Comparison of ENCODE assay signal across 17 cellular contexts in the genomic region with DNA sequence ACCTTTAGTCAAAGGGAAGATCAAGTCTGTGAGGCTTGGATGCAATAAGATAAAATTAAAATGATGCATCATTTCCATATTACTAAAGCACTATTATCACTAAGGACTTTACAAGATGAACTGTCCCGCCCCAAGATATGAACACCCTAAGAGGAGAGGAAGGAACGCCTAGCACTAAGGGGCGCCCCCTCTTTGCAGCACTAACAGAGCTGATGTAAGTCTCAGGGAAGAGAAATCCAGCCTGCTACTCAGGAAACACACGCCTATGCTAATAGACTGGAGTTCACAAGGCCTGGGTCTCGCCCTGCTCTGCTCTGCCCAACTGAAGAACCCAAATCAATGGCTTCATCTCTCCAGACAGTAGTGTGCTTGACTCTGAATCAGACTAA. TPM values are rescaled to one million over a fixed set of nuclear protein-coding genes. Genes with fewer than 3 reads are reported as not detected.
A peak's percentile ranks its signal among the peaks of the same experiment; 100 is the strongest.
DNase-seq lines count a peak whose midpoint lies in the region; ATAC-seq and TF ChIP-seq lines count a peak whose summit lies in the region.
"Had no signal": no experiment of that assay in that cellular context is flagged by ENCODE, and none has a peak within 500 bp of the region (broad histone marks: within the 10 kb centered on the region; RNA-seq: fewer than 3 reads in every experiment).

No MANE protein-coding gene starts in this region.

- no peak overlapping the region for H3K4me3 ChIP-seq in left ventricle myocardium inferior
- H3K4me3 ChIP-seq in mammary epithelial cell (replicated peaks in 1 of 3; ENCODE audit: insufficient read depth in 1 of 3, low read depth in 2 of 3, low read length in 3 of 3): no peak overlapping the region
- no peak overlapping the region for H3K4me3 ChIP-seq in gastrocnemius medialis
- H3K4me3 ChIP-seq: HAP-1 had no signal

- H3K9me3 ChIP-seq in left ventricle myocardium inferior (replicated peaks) (no peaks in the 10 kb centered on the region), mammary epithelial cell (replicated peaks; ENCODE audit: insufficient read depth, low read length) (no peaks in the 10 kb centered on the region), gastrocnemius medialis (no peaks in the 10 kb centered on the region)
- H3K9me3 ChIP-seq: HAP-1 had no signal

- intact Hi-C loops in left ventricle myocardium inferior (cut with micrococcal nuclease): loop anchor here (10.0 kb wide), 1 partner anchor 93 kb away; the partner anchor contains the start of gene GALNT1
- intact Hi-C loops in Right ventricle myocardium inferior (cut with DNase I): loop anchor here (10.0 kb wide), 1 partner anchor 203 kb away; no protein-coding TSS in a partner anchor
- intact Hi-C loops in mammary epithelial cell (cut with micrococcal nuclease): no loop called here
- intact Hi-C loops in gastrocnemius medialis (cut with DNase I; ENCODE audit: low total_unique reads): no loop called here

- dilution Hi-C loops in mammary epithelial cell (cut with HindIII; ENCODE audit: low sequenced_read_pairs): no loop called here

- DNase-seq in left ventricle myocardium inferior: no peak
- no peak for DNase-seq in Right ventricle myocardium inferior (ENCODE audit: missing footprints)
- no peak for DNase-seq in mammary epithelial cell
- peak; percentile 38 for DNase-seq in iPS-NIHi7 (ENCODE audit: extremely low spot score)
- DNase-seq in AML-193 (lab: John Stamatoyannopoulos, UW): no peak
- no peak for DNase-seq in T-helper 2 cell treated with Interferon-gamma antibody and Interleukin-4, amounts not matched to agents 5 μg/mL and 100 μg/mL, for 36 hours (ENCODE audit: low spot score)
- no peak for DNase-seq in gastrocnemius medialis
- DNase-seq: activated CD8-positive, alpha-beta memory T cell treated with anti-CD3 and anti-CD28 coated beads, Interleukin-2, amount 50 U/mL, for 4 hours; DMS53; hypothalamus; midbrain; NCI-H526 treated with DMSO at 0.1 percent for 48 hours; stimulated activated CD4-positive, alpha-beta T cell treated with anti-CD3 and anti-CD28 coated beads, Interleukin-2, amount 100 ng/mL, for 48 hours; stimulated activated naive CD4-positive, alpha-beta T cell had no signal

- H3K4me1 Mint-ChIP-seq in T-helper 2 cell treated with Interferon-gamma antibody and Interleukin-4, amounts not matched to agents 5 μg/mL and 100 μg/mL, for 36 hours (ENCODE audit: low read depth): peaks cover 16% of the 10 kb centered on the region

- in situ Hi-C loops in mammary epithelial cell (cut with MboI; ENCODE audit: low sequenced_read_pairs in 2 of 2): no loop called here
- in situ Hi-C loops in gastrocnemius medialis (cut with MboI; ENCODE audit: low sequenced_read_pairs in 4 of 4): loop anchor here in 1 of 4 donors (10.0 kb wide), 1 partner anchor 93 kb away; the partner anchor contains the start of gene GALNT1

- no peak for TF ChIP-seq POLR2A in gastrocnemius medialis (IDR thresholded peaks at IDR 0.05)

- H3K36me3 ChIP-seq in left ventricle myocardium inferior: no peaks in the 10 kb centered on the region
- H3K36me3 ChIP-seq in mammary epithelial cell (ENCODE audit: insufficient read depth, low read length): no peaks in the 10 kb centered on the region
- no peaks in the 10 kb centered on the region for H3K36me3 ChIP-seq in gastrocnemius medialis
- H3K36me3 ChIP-seq: HAP-1 had no signal

- peak overlapping the region; percentile 66 for H3K27ac ChIP-seq in left ventricle myocardium inferior (replicated peaks)
- H3K27ac ChIP-seq in mammary epithelial cell (ENCODE audit: insufficient read depth, low read depth, low read length): no peak overlapping the region
- no peak overlapping the region for H3K27ac ChIP-seq in gastrocnemius medialis

- WGBS in mammary epithelial cell (ENCODE audit: low coverage, missing lambda C conversion rate): 100% methylated on average over 5 of the region's 5 CpGs

- no peak overlapping the region for H3K4me2 ChIP-seq in mammary epithelial cell (ENCODE audit: insufficient read depth, low read depth, low read length)

- ATAC-seq in Right ventricle myocardium inferior (no peak), HG02970 (IDR thresholded peaks at IDR 0.05; ENCODE audit: low FRiP score, unreplicated experiment) (no peak), gastrocnemius medialis (no peak)

- H3K4me1 ChIP-seq in left ventricle myocardium inferior (peaks cover 48% of the 10 kb centered on the region), mammary epithelial cell (ENCODE audit: insufficient read depth, low read length) (peaks cover 14% of the 10 kb centered on the region), gastrocnemius medialis (peaks cover 7 to 17% of the 10 kb centered on the region in 2 donors)

- no peaks in the 10 kb centered on the region for H4K20me1 ChIP-seq in mammary epithelial cell (ENCODE audit: insufficient read depth, low read length)

- TF ChIP-seq CTCF in left ventricle myocardium inferior (IDR thresholded peaks at IDR 0.05; ENCODE audit: borderline replicate concordance) (no peak), mammary epithelial cell (conservative IDR thresholded peaks at IDR 0.05 in 1 of 2, IDR thresholded peaks at IDR 0.05 in 1 of 2; ENCODE audit: extremely low read depth in 1 of 2, insufficient read depth in 1 of 2, low read depth in 1 of 2, low read length in 2 of 2) (no peak), gastrocnemius medialis (IDR thresholded peaks at IDR 0.05 in 4 of 5, conservative IDR thresholded peaks at IDR 0.05 in 1 of 5) (no peak)

- H3K9ac ChIP-seq in mammary epithelial cell (ENCODE audit: insufficient read depth, low read length): peak overlapping the region; percentile 21

- peaks cover 81% of the 10 kb centered on the region for H3K79me2 ChIP-seq in mammary epithelial cell (ENCODE audit: insufficient read depth, low read length)

- H3K27me3 ChIP-seq in left ventricle myocardium inferior (ENCODE audit: low read depth) (no peaks in the 10 kb centered on the region), mammary epithelial cell (ENCODE audit: insufficient read depth, low read length) (no peaks in the 10 kb centered on the region), gastrocnemius medialis (no peaks in the 10 kb centered on the region)

- CTCF ChIA-PET in mammary epithelial cell (lab: Charles Lee; ENCODE audit: low non-redundant PET): no interaction called here

- H3K27ac Mint-ChIP-seq in T-helper 2 cell treated with Interferon-gamma antibody and Interleukin-4, amounts not matched to agents 5 μg/mL and 100 μg/mL, for 36 hours: no peak overlapping the region
- H3K27ac Mint-ChIP-seq: IgD-negative memory B cell had no signal

- H3K27me3 Mint-ChIP-seq in T-helper 2 cell treated with Interferon-gamma antibody and Interleukin-4, amounts not matched to agents 5 μg/mL and 100 μg/mL, for 36 hours (ENCODE audit: low read depth): no peaks in the 10 kb centered on the region
- H3K27me3 Mint-ChIP-seq: IgD-negative memory B cell had no signal

- BruUV-seq in mammary epithelial cell (replicated peaks; lab: Mats Ljungman, UMichigan): no TSS peak

- H3K9me3 Mint-ChIP-seq in T-helper 2 cell treated with Interferon-gamma antibody and Interleukin-4, amounts not matched to agents 5 μg/mL and 100 μg/mL, for 36 hours: no peaks in the 10 kb centered on the region
- H3K9me3 Mint-ChIP-seq: IgD-negative memory B cell had no signal

- H3K36me3 Mint-ChIP-seq in T-helper 2 cell treated with Interferon-gamma antibody and Interleukin-4, amounts not matched to agents 5 μg/mL and 100 μg/mL, for 36 hours (ENCODE audit: low read depth): peaks cover 5% of the 10 kb centered on the region

- no peak overlapping the region for H3K4me3 Mint-ChIP-seq in T-helper 2 cell treated with Interferon-gamma antibody and Interleukin-4, amounts not matched to agents 5 μg/mL and 100 μg/mL, for 36 hours

- H2AFZ ChIP-seq in mammary epithelial cell (ENCODE audit: low read depth, low read length): no peak overlapping the region

RNA-seq across cellular contexts. Expression of gene INO80C, which starts 6.1 kb away (rescaled TPM):
- total RNA-seq in left ventricle myocardium inferior: 20.3 TPM
- total RNA-seq in Right ventricle myocardium inferior: 21.3 TPM
- 10 to 100 TPM in 1 of 2 donors, 1 to 10 TPM in 1; 7.2 to 46.5 TPM for total RNA-seq in mammary epithelial cell
- polyA plus RNA-seq in mammary epithelial cell: 42.5 TPM
- polyA minus RNA-seq in mammary epithelial cell: 20.4 TPM
- 1 to 10 TPM; 5.3 to 6.4 (median 5.5) TPM for total RNA-seq in gastrocnemius medialis

Comparison
In these comparisons a context has a peak if more than half of its experiments do, and no peak if none do; other contexts are left out.
1. intact Hi-C loops: an anchor here in left ventricle myocardium inferior (10.0 kb wide) and Right ventricle myocardium inferior (10.0 kb wide); none called in mammary epithelial cell and gastrocnemius medialis.